ENCODE assay signal across 7 cellular contexts in genomic region chr10:62814901-62815372, GRCh38. TPM values are rescaled to one million over a fixed set of nuclear protein-coding genes. Genes with fewer than 3 reads are reported as not detected.
DNase-seq lines count a peak whose midpoint lies in the region; ATAC-seq and TF ChIP-seq lines count a peak whose summit lies in the region.

No MANE protein-coding gene starts in this region.

- intact Hi-C loops in IMR-90 (cut with micrococcal nuclease) = loop anchor here (5.0 kb wide), 3 partner anchors 267 to 548 kb away; partner anchors contain the start of gene RTKN2
- intact Hi-C loops in activated naive CD4-positive, alpha-beta T cell treated with anti-CD3 and anti-CD28 coated beads for 36 hours (cut with micrococcal nuclease) = loop anchor here (5.0 kb wide), 4 partner anchors 323 to 707 kb away; partner anchors contain the start of genes REEP3 and RTKN2

- H3K27ac ChIP-seq in IMR-90 (ENCODE audit: insufficient read depth, low read length) = no peak overlapping the region

- no peak overlapping the region for H3K23ac ChIP-seq in IMR-90 (ENCODE audit: low read depth, low read length)

- peaks cover 55% of the 10 kb centered on the region for H3K4me1 Mint-ChIP-seq in activated naive CD4-positive, alpha-beta T cell treated with anti-CD3 and anti-CD28 coated beads for 36 hours (ENCODE audit: low read depth)

- H4K5ac ChIP-seq in IMR-90 (ENCODE audit: low read depth, low read length) = no peak overlapping the region

- H3K9me3 Mint-ChIP-seq in activated naive CD4-positive, alpha-beta T cell treated with anti-CD3 and anti-CD28 coated beads for 36 hours = no peaks in the 10 kb centered on the region

- H2BK120ac ChIP-seq in IMR-90 (ENCODE audit: low read depth, low read length) = no peak overlapping the region

- no peak overlapping the region for H4K91ac ChIP-seq in IMR-90 (ENCODE audit: insufficient read depth, low read depth, low read length)

- peak overlapping the region; percentile 81 for H2AFZ ChIP-seq in IMR-90 (replicated peaks; ENCODE audit: low read length, poor library complexity)

- TF ChIP-seq CTCF in IMR-90 (conservative IDR thresholded peaks at IDR 0.05; ENCODE audit: low read depth, low read length) (no peak), GM13976 (IDR thresholded peaks at IDR 0.05; ENCODE audit: borderline replicate concordance, control extremely low read depth, extremely low read depth, insufficient read depth, missing control alignments) (no peak)

- H3K36me3 ChIP-seq in IMR-90 (ENCODE audit: control insufficient read depth, insufficient read depth, low read length) = no peaks in the 10 kb centered on the region

- peaks cover 33% of the 10 kb centered on the region for H3K36me3 Mint-ChIP-seq in activated naive CD4-positive, alpha-beta T cell treated with anti-CD3 and anti-CD28 coated beads for 36 hours (ENCODE audit: low read depth)

- H3K4me3 ChIP-seq in IMR-90 (ENCODE audit: insufficient read depth, low read depth, low read length) = peak overlapping the region; percentile 73

- BruUV-seq in IMR-90 (replicated peaks; lab: Mats Ljungman, UMichigan) = no TSS peak

- no peak for TF ChIP-seq RAD21 in IMR-90 (IDR thresholded peaks at IDR 0.05; ENCODE audit: low read length)

- H3K27me3 ChIP-seq in IMR-90 (ENCODE audit: control insufficient read depth, insufficient read depth, low read length) = peaks cover 37% of the 10 kb centered on the region

- dilution Hi-C loops in IMR-90 (cut with HindIII; ENCODE audit: low sequenced_read_pairs, unreplicated experiment) = no loop called here

- 2% methylated on average over 19 of the region's 50 CpGs; no CpG with 5 or more reads in 1 of the 2 experiments for WGBS in IMR-90 (ENCODE audit: extremely low coverage in 2 of 2, insufficient read length in 1 of 2), 2 experiments

- H3K4me1 ChIP-seq in IMR-90 (ENCODE audit: control insufficient read depth, insufficient read depth, low read length) = peaks cover 7% of the 10 kb centered on the region; the same call in 1 of the 2 replicates

- no peak for DNase-seq in IMR-90
- DNase-seq in activated naive CD4-positive, alpha-beta T cell treated with anti-CD3 and anti-CD28 coated beads for 36 hours = peak; percentile 36
- peak; percentile 59 for DNase-seq in islet precursor cell
- peak; percentile 47 for DNase-seq in stimulated activated naive CD8-positive, alpha-beta T cell treated with anti-CD3 and anti-CD28 coated beads, Interleukin-15, Interleukin-2, amounts not matched to agents 100 U/mL and 50 U/mL, for 24 hours
- no peak for DNase-seq in GM13976 (ENCODE audit: low spot score)

- no peak overlapping the region for H2BK20ac ChIP-seq in IMR-90 (ENCODE audit: low read depth, low read length)

- H4K20me1 ChIP-seq in IMR-90 (ENCODE audit: insufficient read depth, low read length) = peaks cover 14% of the 10 kb centered on the region

- CTCF ChIA-PET in IMR-90 (lab: Yijun Ruan, JAX) = interaction anchor here (1.2 kb wide), 1 partner anchor 204 kb away, joined by 3 read pairs; no protein-coding TSS in a partner anchor
- CTCF ChIA-PET in activated naive CD4-positive, alpha-beta T cell treated with anti-CD3 and anti-CD28 coated beads for 36 hours (lab: Charles Lee) = interaction anchor here (1.7 to 3.6 kb wide), 2 partner anchors 65 to 204 kb away, joined by 7 to 14 read pairs; no protein-coding TSS in a partner anchor

- H3K4ac ChIP-seq in IMR-90 (ENCODE audit: low read depth, low read length) = no peak overlapping the region

- H3K56ac ChIP-seq in IMR-90 (ENCODE audit: extremely low read depth, insufficient read depth, low read length) = no peak overlapping the region

- no peak overlapping the region for H3K14ac ChIP-seq in IMR-90 (replicated peaks; ENCODE audit: low read depth, low read length)

- H3K18ac ChIP-seq in IMR-90 (ENCODE audit: low read depth, low read length) = no peak overlapping the region

- TF ChIP-seq POLR2A in IMR-90 (IDR thresholded peaks at IDR 0.05; ENCODE audit: low read depth, low read length) = no peak

- H2AK9ac ChIP-seq in IMR-90 (replicated peaks; ENCODE audit: low read depth, low read length, poor library complexity) = no peak overlapping the region

- H2BK5ac ChIP-seq in IMR-90 (ENCODE audit: low read depth, low read length, poor library complexity, severe bottlenecking) = no peak overlapping the region

- peak overlapping the region; percentile 92; the same call in 1 of the 2 replicates for H3K4me2 ChIP-seq in IMR-90 (ENCODE audit: low read depth, low read length)

- POLR2A ChIA-PET in IMR-90 (lab: Charles Lee; ENCODE audit: unreplicated experiment) = no interaction called here

- H3K4me3 Mint-ChIP-seq in activated naive CD4-positive, alpha-beta T cell treated with anti-CD3 and anti-CD28 coated beads for 36 hours = peak overlapping the region; percentile 95

- no peak overlapping the region for H4K8ac ChIP-seq in IMR-90 (ENCODE audit: low read depth in 2 of 2, low read length in 2 of 2)

- H3K9me3 ChIP-seq in IMR-90 (ENCODE audit: control insufficient read depth, insufficient read depth, low read length) = no peaks in the 10 kb centered on the region

- H3K9ac ChIP-seq in IMR-90 (ENCODE audit: low read depth, low read length) = no peak overlapping the region

- in situ Hi-C loops in IMR-90 (cut with MboI; ENCODE audit: low sequenced_read_pairs) = loop anchor here (5.0 to 25.0 kb wide), 4 partner anchors 203 to 778 kb away; partner anchors contain the start of gene RTKN2
- in situ Hi-C loops in GM13976 (cut with MboI; ENCODE audit: low sequenced_read_pairs, unreplicated experiment) = no loop called here

- no peaks in the 10 kb centered on the region for H3K79me1 ChIP-seq in IMR-90 (ENCODE audit: low read depth in 1 of 2, low read length in 2 of 2)

- H3K9me1 ChIP-seq in IMR-90 (ENCODE audit: insufficient read depth, low read length) = no peaks in the 10 kb centered on the region

- peak overlapping the region; percentile 98 for H3K27ac Mint-ChIP-seq in activated naive CD4-positive, alpha-beta T cell treated with anti-CD3 and anti-CD28 coated beads for 36 hours

- peaks cover 6% of the 10 kb centered on the region for H3K27me3 Mint-ChIP-seq in activated naive CD4-positive, alpha-beta T cell treated with anti-CD3 and anti-CD28 coated beads for 36 hours (ENCODE audit: low read depth)

- no peak for ATAC-seq in IMR-90 (ENCODE audit: low read depth)
- no peak for ATAC-seq in stimulated activated naive CD8-positive, alpha-beta T cell treated with anti-CD3 and anti-CD28 coated beads, Interleukin-15, Interleukin-2, amounts not matched to agents 100 U/mL and 50 U/mL, for 24 hours
- no peak for ATAC-seq in GM21526 (IDR thresholded peaks at IDR 0.05; ENCODE audit: low FRiP score, unreplicated experiment)
- ATAC-seq in GM18498 (IDR thresholded peaks at IDR 0.05; ENCODE audit: unreplicated experiment) = no peak

- H2BK15ac ChIP-seq in IMR-90 (ENCODE audit: low read depth, low read length) = no peak overlapping the region

- H2AK5ac ChIP-seq in IMR-90 (ENCODE audit: low read depth, low read length) = no peak overlapping the region

TF ChIP-seq in IMR-90, 13 proteins besides CTCF, POLR2A, EP300 and RAD21:
- TF ChIP-seq USF2 (IDR thresholded peaks at IDR 0.05; ENCODE audit: low read depth, low read length) = no peak

RNA-seq across cellular contexts. Expression of gene EGR2, which starts 1.2 kb away (rescaled TPM):
- total RNA-seq in IMR-90 (2012; rRNA removed) = 0.36 and 0.56 TPM in 2 replicates
- 1.2 TPM in 2 replicates for polyA plus RNA-seq in IMR-90 (2012; rRNA removed)
- 0.47 and 1.5 TPM in 2 replicates for polyA plus RNA-seq in IMR-90 (2012; cell fraction: cytosol; rRNA removed)
- 4.2 and 4.6 TPM in 2 replicates for polyA plus RNA-seq in IMR-90 (2012; cell fraction: nucleus; rRNA removed; ENCODE audit: low replicate concordance)
- 10 to 100 TPM; 18.5 to 21.4 TPM for total RNA-seq in activated naive CD4-positive, alpha-beta T cell treated with anti-CD3 and anti-CD28 coated beads for 36 hours

RNA-seq across cellular contexts. Expression of gene ADO, which starts 10.4 kb away (rescaled TPM):
- total RNA-seq in IMR-90 (2012; rRNA removed) = 8.1 and 11.4 TPM in 2 replicates
- polyA plus RNA-seq in IMR-90 (2012; rRNA removed) = 7.7 and 8.0 TPM in 2 replicates
- 3.7 and 7.4 TPM in 2 replicates for polyA plus RNA-seq in IMR-90 (2012; cell fraction: cytosol; rRNA removed)
- 2.4 and 3.5 TPM in 2 replicates for polyA plus RNA-seq in IMR-90 (2012; cell fraction: nucleus; rRNA removed; ENCODE audit: low replicate concordance)
- 10 to 100 TPM; 24.9 to 26.2 TPM for total RNA-seq in activated naive CD4-positive, alpha-beta T cell treated with anti-CD3 and anti-CD28 coated beads for 36 hours

Comparison
In these comparisons a context has a peak if more than half of its experiments do, and no peak if none do; other contexts are left out.
1. DNase-seq: peak in activated naive CD4-positive, alpha-beta T cell treated with anti-CD3 and anti-CD28 coated beads for 36 hours (single experiment), islet precursor cell (single experiment) and stimulated activated naive CD8-positive, alpha-beta T cell treated with anti-CD3 and anti-CD28 coated beads, Interleukin-15, Interleukin-2, amounts not matched to agents 100 U/mL and 50 U/mL, for 24 hours (single experiment); none in IMR-90 (single experiment) and GM13976 (single experiment).
2. RNA of gene EGR2, which starts 1.2 kb away (total RNA-seq): 18.5 to 21.4 TPM in activated naive CD4-positive, alpha-beta T cell treated with anti-CD3 and anti-CD28 coated beads for 36 hours; 0.36 to 0.56 TPM in IMR-90; every median in the first group is over 10 times any median in the second.